In the genomic region with DNA sequence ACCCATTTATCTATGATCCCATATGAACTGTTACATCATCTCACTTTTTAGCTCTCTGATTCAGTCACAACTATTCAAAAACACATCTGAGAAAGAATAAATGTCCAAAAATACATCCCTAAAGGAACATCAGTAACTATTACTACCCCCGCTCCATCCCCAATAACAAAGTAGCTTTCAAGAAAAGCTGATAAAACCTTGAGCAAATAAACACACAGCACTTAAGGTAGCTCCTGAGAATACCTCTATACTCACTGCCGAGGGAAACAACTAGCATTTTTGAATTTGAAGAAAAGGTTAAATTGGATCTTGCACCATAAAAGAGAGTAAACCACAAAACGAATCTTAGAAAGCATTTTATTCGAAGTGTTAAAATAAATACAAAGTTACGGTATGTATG, we compare ENCODE assay signal across 1 cellular context.
TF ChIP-seq lines count a peak whose summit lies in the region.

No MANE protein-coding gene starts in this region.

TF ChIP-seq in HEK293, 187 proteins besides CTCF, POLR2A, EP300 and RAD21 (continued from another document):
- TF ChIP-seq, protein P1, sequence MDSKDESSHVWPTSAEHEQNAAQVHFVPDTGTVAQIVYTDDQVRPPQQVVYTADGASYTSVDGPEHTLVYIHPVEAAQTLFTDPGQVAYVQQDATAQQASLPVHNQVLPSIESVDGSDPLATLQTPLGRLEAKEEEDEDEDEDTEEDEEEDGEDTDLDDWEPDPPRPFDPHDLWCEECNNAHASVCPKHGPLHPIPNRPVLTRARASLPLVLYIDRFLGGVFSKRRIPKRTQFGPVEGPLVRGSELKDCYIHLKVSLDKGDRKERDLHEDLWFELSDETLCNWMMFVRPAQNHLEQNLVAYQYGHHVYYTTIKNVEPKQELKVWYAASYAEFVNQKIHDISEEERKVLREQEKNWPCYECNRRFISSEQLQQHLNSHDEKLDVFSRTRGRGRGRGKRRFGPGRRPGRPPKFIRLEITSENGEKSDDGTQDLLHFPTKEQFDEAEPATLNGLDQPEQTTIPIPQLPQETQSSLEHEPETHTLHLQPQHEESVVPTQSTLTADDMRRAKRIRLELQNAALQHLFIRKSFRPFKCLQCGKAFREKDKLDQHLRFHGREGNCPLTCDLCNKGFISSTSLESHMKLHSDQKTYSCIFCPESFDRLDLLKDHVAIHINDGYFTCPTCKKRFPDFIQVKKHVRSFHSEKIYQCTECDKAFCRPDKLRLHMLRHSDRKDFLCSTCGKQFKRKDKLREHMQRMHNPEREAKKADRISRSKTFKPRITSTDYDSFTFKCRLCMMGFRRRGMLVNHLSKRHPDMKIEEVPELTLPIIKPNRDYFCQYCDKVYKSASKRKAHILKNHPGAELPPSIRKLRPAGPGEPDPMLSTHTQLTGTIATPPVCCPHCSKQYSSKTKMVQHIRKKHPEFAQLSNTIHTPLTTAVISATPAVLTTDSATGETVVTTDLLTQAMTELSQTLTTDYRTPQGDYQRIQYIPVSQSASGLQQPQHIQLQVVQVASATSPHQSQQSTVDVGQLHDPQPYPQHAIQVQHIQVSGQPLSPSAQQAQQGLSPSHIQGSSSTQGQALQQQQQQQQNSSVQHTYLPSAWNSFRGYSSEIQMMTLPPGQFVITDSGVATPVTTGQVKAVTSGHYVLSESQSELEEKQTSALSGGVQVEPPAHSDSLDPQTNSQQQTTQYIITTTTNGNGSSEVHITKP (tag by site-specific recombination; IDR thresholded peaks at IDR 0.05), result no peak
- TF ChIP-seq FEZF1 (tag by site-specific recombination; IDR thresholded peaks at IDR 0.05) (peak; percentile 74), KLF8 (tag by site-specific recombination; IDR thresholded peaks at IDR 0.05) (no peak), ZNF530 (tag by site-specific recombination; IDR thresholded peaks at IDR 0.05; ENCODE audit: low read depth) (no peak), ZNF624 (tag by site-specific recombination; IDR thresholded peaks at IDR 0.05) (no peak), ZNF664 (tag by site-specific recombination; IDR thresholded peaks at IDR 0.05) (peak; percentile 27; the same call in 1 of the 2 replicates)
- TF ChIP-seq, protein P2, sequence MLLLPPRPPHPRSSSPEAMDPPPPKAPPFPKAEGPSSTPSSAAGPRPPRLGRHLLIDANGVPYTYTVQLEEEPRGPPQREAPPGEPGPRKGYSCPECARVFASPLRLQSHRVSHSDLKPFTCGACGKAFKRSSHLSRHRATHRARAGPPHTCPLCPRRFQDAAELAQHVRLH (tag by site-specific recombination; IDR thresholded peaks at IDR 0.05), result no peak
TF ChIP-seq in HEK293: peak in this region for 3.
